In genomic region chr22:47588583-47588970, GRCh38 we compare ENCODE assay signal across 29 cellular contexts.
"Had no signal": no experiment of that assay in that cellular context is flagged by ENCODE, and none has a peak within 500 bp of the region (broad histone marks: within the 10 kb centered on the region; RNA-seq: fewer than 3 reads in every experiment).

No MANE protein-coding gene starts in this region.

- DNase-seq: activated CD4-positive, alpha-beta T cell treated with anti-CD3 and anti-CD28 coated beads for 48 hours; activated CD4-positive, alpha-beta T cell treated with anti-CD3 and anti-CD28 coated beads, Interleukin-2, amount 50 U/mL, for 48 hours; activated CD8-positive, alpha-beta memory T cell treated with anti-CD3 and anti-CD28 coated beads, Interleukin-2, amount 50 U/mL, for 4 hours; activated gamma-delta T cell treated with Interleukin-2 at 50 U/mL for 16 hours; activated naive CD4-positive, alpha-beta T cell treated with anti-CD3 and anti-CD28 coated beads, Interleukin-2, amount 50 U/mL, for 16 hours; activated T-cell treated with anti-CD3 and anti-CD28 coated beads, Interleukin-2, amount 50 U/mL, for 1 hour; amniotic stem cell; central memory CD4-positive, alpha-beta T cell; foreskin keratinocyte; heart left ventricle; hypothalamus; immature natural killer cell; left lung; ovary; retina; stimulated activated CD4-positive, alpha-beta T cell treated with anti-CD3 and anti-CD28 coated beads, Interleukin-1b, Interleukin-23, amount 100 ng/mL, for 48 hours; stimulated activated CD4-positive, alpha-beta T cell treated with anti-CD3 and anti-CD28 coated beads, Interleukin-4, amount 100 ng/mL, for 4 hours; stimulated activated CD8-positive, alpha-beta memory T cell treated with anti-CD3 and anti-CD28 coated beads, Interleukin-4, amount 100 ng/mL, for 48 hours; stimulated activated naive CD8-positive, alpha-beta T cell treated with anti-CD3 and anti-CD28 coated beads, Interleukin-15, amount 100 ng/mL, for 72 hours; transverse colon had no signal

- H3K4me3 Mint-ChIP-seq: activated T-helper 1 cell treated with anti-CD3 and anti-CD28 coated beads, Interleukin-12 subunit alpha, Interleukin-12 subunit beta, Interleukin-2, Interleukin-4 antibody, amounts not matched to agents 30 ng/mL and 10 ng/mL and 1 ng/mL, durations not matched to agents 14 hours and 24 hours and 36 hours; dendritic cell treated with granulocyte-macrophage colony-stimulating factor and Interleukin-4, amounts not matched to agents 40 ng/mL and 50 ng/mL, for 4 days; immature natural killer cell; nephron; stimulated activated memory B cell treated with anti-CD40 and anti-IgM and Interleukin-4, amounts not matched to agents 10 μg/mL and 1 μg/mL and 100 μg/mL, for 72 hours; stimulated activated naive CD8-positive, alpha-beta T cell treated with anti-CD3 and anti-CD28 coated beads, Interleukin-15, amount 100 ng/mL, for 72 hours had no signal

- H3K4me1 ChIP-seq: esophagus muscularis mucosa, foreskin keratinocyte, heart left ventricle, left lung, transverse colon, vagina had no signal

- H3K4me2 ChIP-seq: smooth muscle cell had no signal

- H3K27ac Mint-ChIP-seq: activated T-helper 1 cell treated with anti-CD3 and anti-CD28 coated beads, Interleukin-12 subunit alpha, Interleukin-12 subunit beta, Interleukin-2, Interleukin-4 antibody, amounts not matched to agents 30 ng/mL and 10 ng/mL and 1 ng/mL, durations not matched to agents 14 hours and 24 hours and 36 hours; dendritic cell treated with granulocyte-macrophage colony-stimulating factor and Interleukin-4, amounts not matched to agents 40 ng/mL and 50 ng/mL, for 4 days; immature natural killer cell; nephron; progenitor cell of endocrine pancreas; stimulated activated memory B cell treated with anti-CD40 and anti-IgM and Interleukin-4, amounts not matched to agents 10 μg/mL and 1 μg/mL and 100 μg/mL, for 72 hours had no signal

- H3K9me3 Mint-ChIP-seq: stimulated activated naive CD8-positive, alpha-beta T cell treated with anti-CD3 and anti-CD28 coated beads, Interleukin-15, amount 100 ng/mL, for 72 hours had no signal

- H3K27me3 ChIP-seq: foreskin keratinocyte, ovary, transverse colon, vagina had no signal

- ATAC-seq: foreskin keratinocyte; heart left ventricle; left lung; stimulated activated memory B cell treated with anti-CD40 and anti-IgM and Interleukin-4, amounts not matched to agents 10 μg/mL and 1 μg/mL and 100 μg/mL, for 72 hours; stimulated activated naive CD8-positive, alpha-beta T cell treated with anti-CD3 and anti-CD28 coated beads, Interleukin-15, amount 100 ng/mL, for 72 hours had no signal

- H3K4me1 Mint-ChIP-seq: immature natural killer cell; nephron; stimulated activated memory B cell treated with anti-CD40 and anti-IgM and Interleukin-4, amounts not matched to agents 10 μg/mL and 1 μg/mL and 100 μg/mL, for 72 hours; stimulated activated naive CD8-positive, alpha-beta T cell treated with anti-CD3 and anti-CD28 coated beads, Interleukin-15, amount 100 ng/mL, for 72 hours had no signal

- H3K4me3 ChIP-seq: esophagus muscularis mucosa, heart left ventricle, left lung, lung, ovary, smooth muscle cell, transverse colon, vagina had no signal

- H3K27me3 Mint-ChIP-seq: dendritic cell treated with granulocyte-macrophage colony-stimulating factor and Interleukin-4, amounts not matched to agents 40 ng/mL and 50 ng/mL, for 4 days; progenitor cell of endocrine pancreas; stimulated activated memory B cell treated with anti-CD40 and anti-IgM and Interleukin-4, amounts not matched to agents 10 μg/mL and 1 μg/mL and 100 μg/mL, for 72 hours had no signal

- H3K9me3 ChIP-seq: ovary, transverse colon, vagina had no signal

- H3K36me3 ChIP-seq: esophagus muscularis mucosa, heart left ventricle, left lung, ovary, transverse colon, vagina had no signal

- H3K36me3 Mint-ChIP-seq: immature natural killer cell; stimulated activated memory B cell treated with anti-CD40 and anti-IgM and Interleukin-4, amounts not matched to agents 10 μg/mL and 1 μg/mL and 100 μg/mL, for 72 hours had no signal

- H3K27ac ChIP-seq: esophagus muscularis mucosa, foreskin keratinocyte, heart left ventricle, left lung, ovary, transverse colon, vagina had no signal
